12 cellular contexts compared by ENCODE assay signal in the genomic region with DNA sequence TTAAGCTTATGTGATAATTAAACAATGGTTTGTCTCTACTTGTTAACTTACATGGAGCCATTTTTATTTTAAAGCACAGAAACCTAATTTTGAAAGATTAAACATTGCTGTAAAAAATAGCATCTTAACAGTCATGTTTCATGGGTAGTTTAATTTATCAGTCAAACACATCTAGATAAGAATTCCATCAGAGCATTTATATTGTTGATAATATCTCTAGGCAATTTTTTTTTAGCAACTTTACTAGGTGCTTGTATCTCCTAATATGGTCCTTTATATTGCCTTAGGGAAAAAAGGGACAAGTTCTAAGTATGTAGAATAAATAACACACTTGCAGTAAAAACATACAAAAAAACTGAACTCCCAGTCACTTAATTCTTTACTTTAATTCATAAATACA. TPM values are rescaled to one million over a fixed set of nuclear protein-coding genes. Genes with fewer than 3 reads are reported as not detected.
DNase-seq lines count a peak whose midpoint lies in the region; ATAC-seq and TF ChIP-seq lines count a peak whose summit lies in the region.
"Had no signal": no experiment of that assay in that cellular context is flagged by ENCODE, and none has a peak within 500 bp of the region (broad histone marks: within the 10 kb centered on the region; RNA-seq: fewer than 3 reads in every experiment).

No MANE protein-coding gene starts in this region.

- intact Hi-C loops in Right ventricle myocardium superior (cut with DNase I) = no loop called here

- H3K9me3 ChIP-seq in right atrium auricular region = no peaks in the 10 kb centered on the region

- no peak for ATAC-seq in Right ventricle myocardium superior (ENCODE audit: poor library complexity)
- ATAC-seq in HG02973 (IDR thresholded peaks at IDR 0.05; ENCODE audit: unreplicated experiment) = no peak
- ATAC-seq in GM19467 (IDR thresholded peaks at IDR 0.05; ENCODE audit: unreplicated experiment) = no peak

- H3K9me3 Mint-ChIP-seq in endothelial cell (ENCODE audit: unreplicated experiment) (no peaks in the 10 kb centered on the region), nephron (no peaks in the 10 kb centered on the region)

- H3K36me3 Mint-ChIP-seq in endothelial cell (ENCODE audit: low read depth, unreplicated experiment) = peaks cover under 1% of the 10 kb centered on the region
- H3K36me3 Mint-ChIP-seq in nephron (ENCODE audit: low read depth) = peaks cover 2% of the 10 kb centered on the region

- no peak for DNase-seq in right atrium auricular region (ENCODE audit: low spot score)
- DNase-seq in Right ventricle myocardium superior = no peak
- no peak for DNase-seq in endothelial cell (ENCODE audit: low spot score)
- no peak for DNase-seq in D341Med (ENCODE audit: low spot score)
- DNase-seq in NCI-H2081 treated with DMSO at 0.1 percent for 48 hours (lab: John Stamatoyannopoulos, UW) = no peak
- DNase-seq: activated gamma-delta T cell treated with Interleukin-2 at 50 U/mL for 16 hours, NCI-H2081 had no signal

- H3K36me3 ChIP-seq in right atrium auricular region = no peaks in the 10 kb centered on the region

- peaks cover 14% of the 10 kb centered on the region for H3K4me1 Mint-ChIP-seq in endothelial cell (ENCODE audit: unreplicated experiment)
- H3K4me1 Mint-ChIP-seq in nephron = peaks cover 30% of the 10 kb centered on the region
- H3K4me1 Mint-ChIP-seq: B cell had no signal

- H3K27ac Mint-ChIP-seq in endothelial cell (ENCODE audit: unreplicated experiment) (peak overlapping the region; percentile 89), nephron (peak overlapping the region; percentile 90 to 99 (median 95))
- H3K27ac Mint-ChIP-seq: B cell had no signal

- H3K4me3 Mint-ChIP-seq in endothelial cell (ENCODE audit: unreplicated experiment) (peak overlapping the region; percentile 95), nephron (peak overlapping the region; percentile 89 to 99 (median 93))
- H3K4me3 Mint-ChIP-seq: B cell had no signal

- no peaks in the 10 kb centered on the region for H3K27me3 Mint-ChIP-seq in endothelial cell (ENCODE audit: unreplicated experiment)
- no peaks in the 10 kb centered on the region for H3K27me3 Mint-ChIP-seq in nephron (ENCODE audit: low read depth)

- H3K4me1 ChIP-seq in right atrium auricular region = no peaks in the 10 kb centered on the region

- no peaks in the 10 kb centered on the region for H3K27me3 ChIP-seq in right atrium auricular region

- H3K4me3 ChIP-seq in right atrium auricular region = peak overlapping the region; percentile 36 to 46

- H3K27ac ChIP-seq in right atrium auricular region = no peak overlapping the region

- no peak for TF ChIP-seq CTCF in right atrium auricular region (IDR thresholded peaks at IDR 0.05)
- no peak for TF ChIP-seq CTCF in endothelial cell (IDR thresholded peaks at IDR 0.05; ENCODE audit: unreplicated experiment)
- no peak for TF ChIP-seq CTCF in nephron (IDR thresholded peaks at IDR 0.05; ENCODE audit: unreplicated experiment in 3 of 3)

RNA-seq across cellular contexts. Expression of gene CSRNP3, which starts 0.9 kb away (rescaled TPM):
- total RNA-seq in right atrium auricular region (1 to 10 TPM; 1.3 to 4.5 TPM), Right ventricle myocardium superior (4.1 TPM), endothelial cell (ENCODE audit: unreplicated experiment) (14.6 TPM)
- total RNA-seq: B cell, RPMI7951 had no signal
